In genomic region chr9:97697837-97698236, GRCh38 we compare ENCODE assay signal across 8 cellular contexts. TPM values are rescaled to one million over a fixed set of nuclear protein-coding genes. Genes with fewer than 3 reads are reported as not detected.
DNase-seq lines count a peak whose midpoint lies in the region; ATAC-seq and TF ChIP-seq lines count a peak whose summit lies in the region.

No MANE protein-coding gene starts in this region.

- H3K36me3 ChIP-seq in adipocyte (ENCODE audit: control insufficient read depth, insufficient read depth, low read length, severe bottlenecking), result peaks cover 3% of the 10 kb centered on the region
- H3K36me3 ChIP-seq in thyroid gland, result no peaks in the 10 kb centered on the region

- TF ChIP-seq POLR2A in thyroid gland (IDR thresholded peaks at IDR 0.05), result no peak

- H3K4me1 Mint-ChIP-seq in activated T-cell treated with anti-CD3 and anti-CD28 coated beads, Interleukin-2, amount 50 U/mL, for 4 hours (ENCODE audit: low read depth), result peaks cover 55% of the 10 kb centered on the region

- H3K4me3 Mint-ChIP-seq in activated T-cell treated with anti-CD3 and anti-CD28 coated beads, Interleukin-2, amount 50 U/mL, for 4 hours, result peak overlapping the region; percentile 91

- peak overlapping the region; percentile 93 for H3K9ac ChIP-seq in adipocyte (ENCODE audit: low read length)

- H3K9me3 Mint-ChIP-seq in activated T-cell treated with anti-CD3 and anti-CD28 coated beads, Interleukin-2, amount 50 U/mL, for 4 hours, result no peaks in the 10 kb centered on the region

- intact Hi-C loops in thyroid gland (cut with DNase I), result no loop called here

- H3K4me3 ChIP-seq in adipocyte (ENCODE audit: low read length) (peak overlapping the region; percentile 97), thyroid gland (replicated peaks in 1 of 3) (no peak overlapping the region)

- H3K9me3 ChIP-seq in adipocyte (ENCODE audit: control insufficient read depth, low read length), result no peaks in the 10 kb centered on the region
- H3K9me3 ChIP-seq in thyroid gland, result no peaks in the 10 kb centered on the region

- peaks cover 4% of the 10 kb centered on the region for H3K36me3 Mint-ChIP-seq in activated T-cell treated with anti-CD3 and anti-CD28 coated beads, Interleukin-2, amount 50 U/mL, for 4 hours (ENCODE audit: insufficient read depth)

- in situ Hi-C loops in KBM-7 (cut with MboI; ENCODE audit: low pct_unique_long_range_greater_than_20kb, low sequenced_read_pairs), result no loop called here

- 40 to 61% methylated on average over 1 of the region's 1 CpG for WGBS in thyroid gland, 2 donors

- H3K4me1 ChIP-seq in adipocyte (ENCODE audit: control insufficient read depth, insufficient read depth, low read length) (peaks cover 30% of the 10 kb centered on the region), thyroid gland (peaks cover 22 to 30% of the 10 kb centered on the region in 2 donors)

- no peak for TF ChIP-seq CTCF in thyroid gland (IDR thresholded peaks at IDR 0.05)

- no peak for ATAC-seq in activated T-cell treated with anti-CD3 and anti-CD28 coated beads, Interleukin-2, amount 50 U/mL, for 4 hours
- ATAC-seq in HG02798 (IDR thresholded peaks at IDR 0.05; ENCODE audit: poor library complexity, unreplicated experiment), result no peak

- no peak for DNase-seq in activated T-cell treated with anti-CD3 and anti-CD28 coated beads, Interleukin-2, amount 50 U/mL, for 4 hours
- DNase-seq in activated T-cell treated with anti-CD3 and anti-CD28 coated beads, Interleukin-2, amount 50 U/mL, for 1 hour, result no peak
- DNase-seq in adipocyte (ENCODE audit: low read depth) (no peak), medulla oblongata (ENCODE audit: extremely low spot score) (peak; percentile 17), thyroid gland (no peak), OCI-M1 (lab: John Stamatoyannopoulos, UW) (no peak), KBM-7 (no peak)

- H3K27me3 ChIP-seq in adipocyte (replicated peaks; ENCODE audit: control insufficient read depth, insufficient read depth, low read length), result no peaks in the 10 kb centered on the region
- H3K27me3 ChIP-seq in thyroid gland, result no peaks in the 10 kb centered on the region

- peak overlapping the region; percentile 80 to 96 (median 94) for H3K27ac ChIP-seq in thyroid gland

- H3K27me3 Mint-ChIP-seq in activated T-cell treated with anti-CD3 and anti-CD28 coated beads, Interleukin-2, amount 50 U/mL, for 4 hours (ENCODE audit: low read depth), result peaks cover 7% of the 10 kb centered on the region

RNA-seq across cellular contexts. Expression of gene XPA, which starts 0.7 kb away (rescaled TPM):
- 10 to 100 TPM; 11.3 to 12.6 (median 11.4) TPM for total RNA-seq in activated T-cell treated with anti-CD3 and anti-CD28 coated beads, Interleukin-2, amount 50 U/mL, for 4 hours
- 10 to 100 TPM; 25.6 to 42.5 (median 35.8) TPM for total RNA-seq in thyroid gland
